19 cellular contexts compared by ENCODE assay signal in the genomic region with DNA sequence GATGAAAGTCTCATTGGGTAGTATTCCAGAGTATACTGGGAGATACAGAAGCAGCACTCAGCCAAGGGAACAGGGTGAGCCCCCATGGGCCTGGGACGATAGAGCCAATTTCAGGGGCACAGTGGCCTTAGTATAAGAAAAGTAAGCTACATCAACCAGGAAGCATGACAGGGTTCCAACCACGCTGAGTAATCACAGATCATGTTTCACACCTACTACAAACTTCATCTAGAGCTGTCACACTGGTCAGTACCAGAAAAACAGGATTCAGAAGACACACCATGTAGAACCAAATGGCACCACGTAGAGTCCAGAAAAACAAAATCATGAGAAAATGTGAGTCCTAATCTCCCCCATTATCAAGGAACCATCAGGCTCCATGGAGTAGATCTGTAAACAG.
DNase-seq lines count a peak whose midpoint lies in the region; ATAC-seq, FAIRE-seq and TF ChIP-seq lines count a peak whose summit lies in the region.
"Had no signal": no experiment of that assay in that cellular context is flagged by ENCODE, and none has a peak within 500 bp of the region (broad histone marks: within the 10 kb centered on the region; RNA-seq: fewer than 3 reads in every experiment).

No MANE protein-coding gene starts in this region.

- no peak overlapping the region for H3K27ac ChIP-seq in GM23338 (ENCODE audit: low read depth)
- H3K27ac ChIP-seq: SJSA1, suprapubic skin had no signal

- no peak for ATAC-seq in GM23338
- ATAC-seq: naive thymus-derived CD8-positive, alpha-beta T cell had no signal

- no peak overlapping the region for H3K4me2 ChIP-seq in GM23338

- H3K79me2 ChIP-seq in GM23338 (replicated peaks; ENCODE audit: insufficient read depth) = no peaks in the 10 kb centered on the region

- H3F3A ChIP-seq in GM23338 (replicated peaks; ENCODE audit: low read depth) = no peaks in the 10 kb centered on the region

- TF ChIP-seq CTCF in GM23338 (conservative IDR thresholded peaks at IDR 0.05; ENCODE audit: low read depth in 2 of 2) (no peak), bronchial epithelial cell (IDR thresholded peaks at IDR 0.05; ENCODE audit: insufficient read depth, low read length, severe bottlenecking) (no peak)

- peaks cover 17% of the 10 kb centered on the region; the same call in 2 of the 3 replicates for H3K4me1 Mint-ChIP-seq in GM23338
- H3K4me1 Mint-ChIP-seq: naive thymus-derived CD8-positive, alpha-beta T cell had no signal

- H3K27me3 Mint-ChIP-seq in GM23338 (ENCODE audit: insufficient read depth, low read depth, poor library complexity) = no peaks in the 10 kb centered on the region
- H3K27me3 Mint-ChIP-seq: naive thymus-derived CD8-positive, alpha-beta T cell had no signal

- no peak overlapping the region for H3K4me3 Mint-ChIP-seq in GM23338
- H3K4me3 Mint-ChIP-seq: naive thymus-derived CD8-positive, alpha-beta T cell had no signal

- H3K4me1 ChIP-seq in GM23338 (ENCODE audit: insufficient read depth) = peaks cover 10% of the 10 kb centered on the region; the same call in 1 of the 2 replicates
- H3K4me1 ChIP-seq: SJSA1, suprapubic skin had no signal

- 0 out of 2 replicates have a peak overlapping the region, but pooled peaks have one; percentile 24 for H2AFZ ChIP-seq in GM23338

- DNase-seq in GM23338 (ENCODE audit: low spot score) (no peak), NCI-H226 (peak; percentile 5), bronchial epithelial cell (ENCODE audit: low read depth) (peak; percentile 90), non-pigmented ciliary epithelial cell (ENCODE audit: low read depth) (peak; percentile 14), DMS 273 treated with DMSO at 0.1 percent for 48 hours (lab: John Stamatoyannopoulos, UW) (no peak), medulla oblongata (ENCODE audit: extremely low spot score) (no peak), HuH-7.5 (ENCODE audit: low spot score) (no peak), OCI-M2 (lab: John Stamatoyannopoulos, UW; ENCODE audit: unreplicated experiment) (no peak)
- DNase-seq: activated CD4-positive, CD25-positive, alpha-beta regulatory T cell treated with anti-CD3 and anti-CD28 coated beads, Interleukin-2, amount 50 U/mL, for 72 hours; AML-193; Karpas-422; naive thymus-derived CD8-positive, alpha-beta T cell; NCI-H146; NCI-H446 treated with DMSO at 0.1 percent for 48 hours had no signal

- FAIRE-seq in bronchial epithelial cell (lab: Jason Lieb, UNC) = no peak
- FAIRE-seq: GM18507 had no signal

- no peaks in the 10 kb centered on the region for H3K9me3 Mint-ChIP-seq in GM23338

- H3K27me3 ChIP-seq in GM23338 (ENCODE audit: insufficient read depth) (no peaks in the 10 kb centered on the region), bronchial epithelial cell (ENCODE audit: control insufficient read depth, insufficient read depth, low read length) (no peaks in the 10 kb centered on the region)
- H3K27me3 ChIP-seq: SJSA1, suprapubic skin had no signal

- no peaks in the 10 kb centered on the region for H3K36me3 Mint-ChIP-seq in GM23338 (ENCODE audit: low read depth)
- H3K36me3 Mint-ChIP-seq: naive thymus-derived CD8-positive, alpha-beta T cell had no signal

- H3K27ac Mint-ChIP-seq in GM23338 = 0 out of 2 replicates have a peak overlapping the region, but pooled peaks have one; percentile 53
- H3K27ac Mint-ChIP-seq: activated T-helper 2 cell treated with anti-CD3 and anti-CD28 coated beads, Interferon-gamma antibody, Interleukin-2, Interleukin-4, amounts not matched to agents 10 μg/mL and 5 μg/mL and 100 μg/mL, durations not matched to agents 14 hours and 24 hours and 36 hours; naive thymus-derived CD8-positive, alpha-beta T cell had no signal

- H3K36me3 ChIP-seq in GM23338 (ENCODE audit: insufficient read depth) = no peaks in the 10 kb centered on the region
- no peaks in the 10 kb centered on the region for H3K36me3 ChIP-seq in bronchial epithelial cell (ENCODE audit: control insufficient read depth, insufficient read depth, low read length)
- H3K36me3 ChIP-seq: SJSA1, suprapubic skin had no signal

- no peaks in the 10 kb centered on the region for H3K9me2 ChIP-seq in GM23338 (ENCODE audit: insufficient read depth)

- H3K4me3 ChIP-seq in GM23338 = no peak overlapping the region
- H3K4me3 ChIP-seq in bronchial epithelial cell (ENCODE audit: low read depth, low read length) = no peak overlapping the region
- H3K4me3 ChIP-seq: lung, SJSA1, suprapubic skin had no signal

- no peaks in the 10 kb centered on the region for H4K20me1 ChIP-seq in GM23338 (replicated peaks; ENCODE audit: insufficient read depth)

TF ChIP-seq in GM23338, 12 proteins besides CTCF, POLR2A, EP300 and RAD21 (continues in another document):
- TF ChIP-seq NANOG (IDR thresholded peaks at IDR 0.05; ENCODE audit: borderline replicate concordance) (no peak), STAT1 (IDR thresholded peaks at IDR 0.05; ENCODE audit: unreplicated experiment) (no peak), CREB1 (CRISPR knock-in tag; IDR thresholded peaks at IDR 0.05; ENCODE audit: low read depth) (no peak), ZNF331 (CRISPR knock-in tag; IDR thresholded peaks at IDR 0.05; ENCODE audit: low read depth) (no peak), ZNF114 (CRISPR knock-in tag; IDR thresholded peaks at IDR 0.05) (no peak)
- TF ChIP-seq, protein P1, sequence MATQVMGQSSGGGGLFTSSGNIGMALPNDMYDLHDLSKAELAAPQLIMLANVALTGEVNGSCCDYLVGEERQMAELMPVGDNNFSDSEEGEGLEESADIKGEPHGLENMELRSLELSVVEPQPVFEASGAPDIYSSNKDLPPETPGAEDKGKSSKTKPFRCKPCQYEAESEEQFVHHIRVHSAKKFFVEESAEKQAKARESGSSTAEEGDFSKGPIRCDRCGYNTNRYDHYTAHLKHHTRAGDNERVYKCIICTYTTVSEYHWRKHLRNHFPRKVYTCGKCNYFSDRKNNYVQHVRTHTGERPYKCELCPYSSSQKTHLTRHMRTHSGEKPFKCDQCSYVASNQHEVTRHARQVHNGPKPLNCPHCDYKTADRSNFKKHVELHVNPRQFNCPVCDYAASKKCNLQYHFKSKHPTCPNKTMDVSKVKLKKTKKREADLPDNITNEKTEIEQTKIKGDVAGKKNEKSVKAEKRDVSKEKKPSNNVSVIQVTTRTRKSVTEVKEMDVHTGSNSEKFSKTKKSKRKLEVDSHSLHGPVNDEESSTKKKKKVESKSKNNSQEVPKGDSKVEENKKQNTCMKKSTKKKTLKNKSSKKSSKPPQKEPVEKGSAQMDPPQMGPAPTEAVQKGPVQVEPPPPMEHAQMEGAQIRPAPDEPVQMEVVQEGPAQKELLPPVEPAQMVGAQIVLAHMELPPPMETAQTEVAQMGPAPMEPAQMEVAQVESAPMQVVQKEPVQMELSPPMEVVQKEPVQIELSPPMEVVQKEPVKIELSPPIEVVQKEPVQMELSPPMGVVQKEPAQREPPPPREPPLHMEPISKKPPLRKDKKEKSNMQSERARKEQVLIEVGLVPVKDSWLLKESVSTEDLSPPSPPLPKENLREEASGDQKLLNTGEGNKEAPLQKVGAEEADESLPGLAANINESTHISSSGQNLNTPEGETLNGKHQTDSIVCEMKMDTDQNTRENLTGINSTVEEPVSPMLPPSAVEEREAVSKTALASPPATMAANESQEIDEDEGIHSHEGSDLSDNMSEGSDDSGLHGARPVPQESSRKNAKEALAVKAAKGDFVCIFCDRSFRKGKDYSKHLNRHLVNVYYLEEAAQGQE (IDR thresholded peaks at IDR 0.05; ENCODE audit: unreplicated experiment) = no peak

Comparison
In these comparisons a context has a peak if more than half of its experiments do, and no peak if none do; other contexts are left out.
1. DNase-seq: peak in NCI-H226 (single experiment), bronchial epithelial cell (single experiment) and non-pigmented ciliary epithelial cell (single experiment); none in GM23338 (single experiment), DMS 273 treated with DMSO at 0.1 percent for 48 hours (single experiment), medulla oblongata (single experiment), HuH-7.5 (single experiment) and OCI-M2 (single experiment).